8 cellular contexts compared by ENCODE assay signal in the genomic region with DNA sequence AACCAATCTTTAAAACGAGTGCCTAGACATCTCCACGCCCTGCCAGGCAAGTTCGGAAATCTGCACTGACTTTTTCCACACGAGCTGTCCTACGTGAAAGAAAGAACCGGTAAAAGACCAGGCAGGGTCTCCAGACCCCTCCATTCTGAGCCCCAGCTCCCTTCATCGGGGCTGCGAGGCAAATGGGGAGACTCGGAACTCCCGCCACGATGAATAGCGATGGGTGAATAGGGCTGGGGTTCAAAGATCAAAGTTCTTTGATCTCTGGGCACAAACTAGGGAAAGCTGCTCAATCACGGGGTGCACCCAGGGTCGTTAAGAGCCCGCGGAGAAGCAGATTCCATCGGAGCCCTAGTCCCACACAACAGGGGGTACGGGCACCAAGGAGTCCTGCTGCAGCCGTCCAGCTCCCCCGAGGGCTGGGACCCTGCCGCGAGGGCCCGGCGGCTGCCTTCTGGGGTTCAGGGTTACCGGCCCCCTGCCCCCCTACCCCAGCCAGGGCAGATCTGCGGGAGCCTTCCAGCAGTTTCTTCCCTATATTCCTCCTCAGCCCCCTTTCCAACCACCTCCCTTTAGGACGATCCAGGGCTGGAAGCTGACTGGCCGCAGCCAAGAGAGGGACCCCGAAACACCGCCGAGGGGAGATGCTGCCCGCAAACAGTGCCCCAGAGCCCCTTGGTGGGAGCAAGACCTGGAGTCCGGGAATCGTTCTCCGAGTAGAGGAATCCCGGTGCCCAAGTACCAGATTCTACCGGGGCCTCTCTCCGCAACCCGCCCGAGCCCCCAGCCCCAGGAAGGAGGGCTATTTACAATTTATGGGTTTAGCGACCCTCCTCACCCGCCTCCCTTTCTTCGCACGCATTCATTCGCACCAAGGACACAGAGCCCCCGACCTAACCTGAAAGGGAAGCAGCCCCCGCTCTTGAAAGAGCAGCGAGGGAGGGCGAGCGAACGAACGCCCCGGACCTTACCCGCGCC. TPM values are rescaled to one million over a fixed set of nuclear protein-coding genes. Genes with fewer than 3 reads are reported as not detected.
DNase-seq lines count a peak whose midpoint lies in the region; FAIRE-seq and TF ChIP-seq lines count a peak whose summit lies in the region.

No MANE protein-coding gene starts in this region.

- H3K4me2 ChIP-seq in neural cell (ENCODE audit: low read length) = peak overlapping the region; percentile 34

- 0% methylated on average over 55 of the region's 55 CpGs for WGBS in ectodermal cell, 2 experiments

- H3F3A ChIP-seq in neural cell (ENCODE audit: insufficient read depth, low read length, poor library complexity, severe bottlenecking) = no peaks in the 10 kb centered on the region

- no peak overlapping the region for H2AFZ ChIP-seq in neural cell (ENCODE audit: low read depth, low read length)

- no peaks in the 10 kb centered on the region for H4K20me1 ChIP-seq in neural cell (ENCODE audit: insufficient read depth)

- TF ChIP-seq EP300 in neural cell (conservative IDR thresholded peaks at IDR 0.05; ENCODE audit: poor library complexity, severe bottlenecking) = no peak

- DNase-seq in BJ (ENCODE audit: low read depth) = no peak
- peak; percentile 62 for DNase-seq in NCI-H69 (lab: John Stamatoyannopoulos, UW)
- DNase-seq in NOMO-1 treated with dmso at 0.1 percent for 144 hours (lab: John Stamatoyannopoulos, UW; ENCODE audit: unreplicated experiment) = no peak
- DNase-seq in GM19239 (ENCODE audit: insufficient read length, low spot score) = no peak
- no peak for DNase-seq in NCI-H345 (lab: John Stamatoyannopoulos, UW)
- no peak for DNase-seq in kidney tubule cell (ENCODE audit: low spot score)

- CTCF ChIA-PET in BJ (lab: Yijun Ruan, JAX) = interaction anchor here (0.8 to 2.6 kb wide), 9 partner anchors 11 to 437 kb away, joined by 3 to 24 read pairs (median 4); no protein-coding TSS in a partner anchor

- H3K36me3 ChIP-seq in BJ (ENCODE audit: control insufficient read depth, insufficient read depth, low read length) (no peaks in the 10 kb centered on the region), ectodermal cell (ENCODE audit: control insufficient read depth, insufficient read depth, low read length) (no peaks in the 10 kb centered on the region), neural cell (ENCODE audit: insufficient read depth, low read length) (no peaks in the 10 kb centered on the region)

- H3K27me3 ChIP-seq in BJ (ENCODE audit: control insufficient read depth, insufficient read depth, low read length) (no peaks in the 10 kb centered on the region), ectodermal cell (ENCODE audit: control insufficient read depth, insufficient read depth, low read length, poor library complexity, severe bottlenecking) (no peaks in the 10 kb centered on the region), neural cell (ENCODE audit: insufficient read depth, low read depth, low read length) (peaks cover 37% of the 10 kb centered on the region)

- H3K9me3 ChIP-seq in ectodermal cell (ENCODE audit: control insufficient read depth, low read length) (no peaks in the 10 kb centered on the region), neural cell (ENCODE audit: low read length) (no peaks in the 10 kb centered on the region)

- H3K4me1 ChIP-seq in ectodermal cell (ENCODE audit: control insufficient read depth, insufficient read depth, low read length) = peaks cover 39% of the 10 kb centered on the region

- TF ChIP-seq CTCF in BJ (IDR thresholded peaks at IDR 0.05; ENCODE audit: insufficient read depth, low read depth, low read length) (no peak), neural cell (IDR thresholded peaks at IDR 0.05; ENCODE audit: poor library complexity, severe bottlenecking) (no peak)

- FAIRE-seq in GM19239 (lab: Jason Lieb, UNC) = no peak

- H3K4me3 ChIP-seq in BJ (ENCODE audit: low read depth, low read length) (peak overlapping the region; percentile 49), ectodermal cell (ENCODE audit: insufficient read depth, low read depth, low read length) (peak overlapping the region; percentile 87), neural cell (ENCODE audit: low read length) (peak overlapping the region; percentile 61)

- H3K79me2 ChIP-seq in neural cell (replicated peaks; ENCODE audit: insufficient read depth, low read length) = no peaks in the 10 kb centered on the region

- H3K27ac ChIP-seq in ectodermal cell (ENCODE audit: insufficient read depth, low read depth, low read length, poor library complexity, severe bottlenecking) (peak overlapping the region; percentile 2), neural cell (ENCODE audit: low read length) (no peak overlapping the region)

- no peak for TF ChIP-seq RAD21 in neural cell (conservative IDR thresholded peaks at IDR 0.05)

- H3K9ac ChIP-seq in neural cell (ENCODE audit: low read length) = peak overlapping the region; percentile 28

- POLR2A ChIA-PET in BJ (lab: Charles Lee) = interaction anchor here (0.6 to 0.8 kb wide), 2 partner anchors 66 to 236 kb away, joined by 3 to 5 read pairs; no protein-coding TSS in a partner anchor

- H3K9me2 ChIP-seq in neural cell (ENCODE audit: insufficient read depth, low read length) = no peaks in the 10 kb centered on the region

TF ChIP-seq in neural cell, 6 proteins besides CTCF, POLR2A, EP300 and RAD21:
- TF ChIP-seq TAF1 (IDR thresholded peaks at IDR 0.05; ENCODE audit: low read depth) (no peak), POLR2AphosphoS5 (IDR thresholded peaks at IDR 0.05) (no peak), EZH2 (IDR thresholded peaks at IDR 0.05; ENCODE audit: borderline replicate concordance, insufficient read depth, low read length, poor library complexity, severe bottlenecking) (no peak), SMC3 (conservative IDR thresholded peaks at IDR 0.05; ENCODE audit: poor library complexity) (no peak), MXI1 (conservative IDR thresholded peaks at IDR 0.05; ENCODE audit: poor library complexity, severe bottlenecking) (no peak)
- TF ChIP-seq, protein P1, sequence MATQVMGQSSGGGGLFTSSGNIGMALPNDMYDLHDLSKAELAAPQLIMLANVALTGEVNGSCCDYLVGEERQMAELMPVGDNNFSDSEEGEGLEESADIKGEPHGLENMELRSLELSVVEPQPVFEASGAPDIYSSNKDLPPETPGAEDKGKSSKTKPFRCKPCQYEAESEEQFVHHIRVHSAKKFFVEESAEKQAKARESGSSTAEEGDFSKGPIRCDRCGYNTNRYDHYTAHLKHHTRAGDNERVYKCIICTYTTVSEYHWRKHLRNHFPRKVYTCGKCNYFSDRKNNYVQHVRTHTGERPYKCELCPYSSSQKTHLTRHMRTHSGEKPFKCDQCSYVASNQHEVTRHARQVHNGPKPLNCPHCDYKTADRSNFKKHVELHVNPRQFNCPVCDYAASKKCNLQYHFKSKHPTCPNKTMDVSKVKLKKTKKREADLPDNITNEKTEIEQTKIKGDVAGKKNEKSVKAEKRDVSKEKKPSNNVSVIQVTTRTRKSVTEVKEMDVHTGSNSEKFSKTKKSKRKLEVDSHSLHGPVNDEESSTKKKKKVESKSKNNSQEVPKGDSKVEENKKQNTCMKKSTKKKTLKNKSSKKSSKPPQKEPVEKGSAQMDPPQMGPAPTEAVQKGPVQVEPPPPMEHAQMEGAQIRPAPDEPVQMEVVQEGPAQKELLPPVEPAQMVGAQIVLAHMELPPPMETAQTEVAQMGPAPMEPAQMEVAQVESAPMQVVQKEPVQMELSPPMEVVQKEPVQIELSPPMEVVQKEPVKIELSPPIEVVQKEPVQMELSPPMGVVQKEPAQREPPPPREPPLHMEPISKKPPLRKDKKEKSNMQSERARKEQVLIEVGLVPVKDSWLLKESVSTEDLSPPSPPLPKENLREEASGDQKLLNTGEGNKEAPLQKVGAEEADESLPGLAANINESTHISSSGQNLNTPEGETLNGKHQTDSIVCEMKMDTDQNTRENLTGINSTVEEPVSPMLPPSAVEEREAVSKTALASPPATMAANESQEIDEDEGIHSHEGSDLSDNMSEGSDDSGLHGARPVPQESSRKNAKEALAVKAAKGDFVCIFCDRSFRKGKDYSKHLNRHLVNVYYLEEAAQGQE (IDR thresholded peaks at IDR 0.05; ENCODE audit: borderline replicate concordance) = no peak

RNA-seq across cellular contexts. Expression of a gene that starts 1.0 kb away (rescaled TPM):
- polyA plus RNA-seq in BJ (2011; rRNA removed) (0.91 and 1.3 TPM in 2 replicates), neural cell (0.18 TPM in 1 of 2 replicates, not detected in the other)
- 2.1 and 2.7 TPM in 2 replicates for polyA minus RNA-seq in BJ (2011; rRNA and poly(A)+ RNA removed)
- 60.5 TPM for polyA plus RNA-seq in ectodermal cell (2013, experiment 1 of 4)
- polyA plus RNA-seq in ectodermal cell (2013, experiment 2 of 4) = 63.5 TPM
- polyA plus RNA-seq in ectodermal cell (2013, experiment 3 of 4) = 41.1 TPM
- polyA plus RNA-seq in ectodermal cell (2013, experiment 4 of 4) = 49.9 TPM
- polyA minus RNA-seq in neural cell = 0.24 and 0.46 TPM in 2 replicates

RNA-seq across cellular contexts. Expression of a gene that starts 19.2 kb away (rescaled TPM):
- 23.5 and 48.7 TPM in 2 replicates for polyA plus RNA-seq in BJ (2011; rRNA removed)
- polyA minus RNA-seq in BJ (2011; rRNA and poly(A)+ RNA removed) = 32.0 and 32.8 TPM in 2 replicates
- 83.1 TPM for polyA plus RNA-seq in ectodermal cell (2013, experiment 1 of 4)
- 85.2 TPM for polyA plus RNA-seq in ectodermal cell (2013, experiment 2 of 4)
- polyA plus RNA-seq in ectodermal cell (2013, experiment 3 of 4) = 68.8 TPM
- polyA plus RNA-seq in ectodermal cell (2013, experiment 4 of 4) = 75.8 TPM
- polyA plus RNA-seq in neural cell = 46.4 and 64.3 TPM in 2 replicates
- polyA minus RNA-seq in neural cell = 54.8 and 57.9 TPM in 2 replicates
